In the genomic region with DNA sequence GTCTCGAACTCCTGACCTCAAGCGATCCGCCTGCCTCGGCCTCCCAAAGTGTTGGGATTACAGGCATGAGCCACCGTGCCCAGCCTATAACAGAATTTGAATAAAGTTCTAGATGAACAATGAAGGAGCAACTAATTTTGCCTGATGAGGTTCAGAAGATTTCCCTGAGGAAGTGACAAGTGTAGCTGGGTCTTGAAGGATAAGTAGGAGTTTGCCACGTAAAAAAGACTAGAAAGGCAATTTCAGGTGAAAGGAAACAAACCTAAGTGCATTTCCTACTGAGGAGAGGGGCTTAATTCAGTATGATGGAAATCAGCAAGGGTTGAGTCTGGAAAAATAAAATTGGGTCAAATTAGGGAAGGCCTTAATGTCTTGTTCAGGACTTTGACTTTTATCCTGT, we compare ENCODE assay signal across 43 cellular contexts. TPM values are rescaled to one million over a fixed set of nuclear protein-coding genes. Genes with fewer than 3 reads are reported as not detected.
"Had no signal": no experiment of that assay in that cellular context is flagged by ENCODE, and none has a peak within 500 bp of the region (broad histone marks: within the 10 kb centered on the region; RNA-seq: fewer than 3 reads in every experiment).

No MANE protein-coding gene starts in this region.

- H3K36me3 ChIP-seq: adrenal gland, breast epithelium, cardiac muscle cell, colonic mucosa, esophagus squamous epithelium, gastroesophageal sphincter, heart right ventricle, WERI-Rb-1 had no signal

- H3K27me3 Mint-ChIP-seq: activated CD4-positive, alpha-beta memory T cell treated with anti-CD3 and anti-CD28 coated beads for 36 hours; activated naive CD4-positive, alpha-beta T cell treated with anti-CD3 and anti-CD28 coated beads, Interleukin-2, amount 50 U/mL, for 24 hours; activated naive CD8-positive, alpha-beta T cell treated with anti-CD3 and anti-CD28 coated beads for 36 hours; activated naive CD8-positive, alpha-beta T cell treated with anti-CD3 and anti-CD28 coated beads, Interleukin-2, amount 50 U/mL, for 24 hours had no signal

- H3K27me3 ChIP-seq: adrenal gland, breast epithelium, cardiac muscle cell, gastroesophageal sphincter, hepatocyte had no signal

- H3K4me3 Mint-ChIP-seq: activated CD4-positive, alpha-beta memory T cell treated with anti-CD3 and anti-CD28 coated beads for 36 hours; activated CD4-positive, alpha-beta T cell treated with anti-CD3 and anti-CD28 coated beads for 36 hours; activated CD4-positive, alpha-beta T cell treated with anti-CD3 and anti-CD28 coated beads, Interleukin-2, amount 10 ng/mL, durations not matched to agents 24 days and 14 days; activated CD8-positive, alpha-beta memory T cell treated with anti-CD3 and anti-CD28 coated beads, Interleukin-2, amount 10 ng/mL, durations not matched to agents 7 days and 5 days; activated CD8-positive, alpha-beta T cell treated with anti-CD3 and anti-CD28 coated beads, Interleukin-2, amount 10 ng/mL, durations not matched to agents 7 days and 5 days; activated naive CD4-positive, alpha-beta T cell treated with anti-CD3 and anti-CD28 coated beads for 36 hours; activated naive CD4-positive, alpha-beta T cell treated with anti-CD3 and anti-CD28 coated beads, Interleukin-2, amount 50 U/mL, for 24 hours; activated naive CD8-positive, alpha-beta T cell treated with anti-CD3 and anti-CD28 coated beads for 36 hours; activated naive CD8-positive, alpha-beta T cell treated with anti-CD3 and anti-CD28 coated beads, Interleukin-2, amount 50 U/mL, for 24 hours; activated T-helper 1 cell treated with anti-CD3 and anti-CD28 coated beads, Interleukin-12 subunit alpha, Interleukin-12 subunit beta, Interleukin-2, Interleukin-4 antibody, amounts not matched to agents 30 ng/mL and 10 ng/mL and 1 ng/mL, durations not matched to agents 14 hours and 24 hours and 36 hours; brain; T-helper 2 cell treated with Interferon-gamma antibody and Interleukin-4, amounts not matched to agents 5 μg/mL and 100 μg/mL, for 36 hours had no signal

- H2AFZ ChIP-seq: hepatocyte had no signal

- ATAC-seq: activated CD4-positive, alpha-beta T cell treated with anti-CD3 and anti-CD28 coated beads for 36 hours; activated CD8-positive, alpha-beta memory T cell treated with anti-CD3 and anti-CD28 coated beads, Interleukin-2, amount 10 ng/mL, durations not matched to agents 7 days and 5 days; activated CD8-positive, alpha-beta T cell treated with anti-CD3 and anti-CD28 coated beads, Interleukin-2, amount 10 ng/mL, durations not matched to agents 7 days and 5 days; activated naive CD8-positive, alpha-beta T cell treated with anti-CD3 and anti-CD28 coated beads, Interleukin-2, amount 50 U/mL, for 24 hours; gastroesophageal sphincter; heart right ventricle had no signal

- H3K27ac ChIP-seq: adrenal gland, breast epithelium, cardiac muscle cell, colonic mucosa, epithelial cell of prostate, esophagus squamous epithelium, gastroesophageal sphincter, heart right ventricle, hepatocyte had no signal

- DNase-seq: activated CD4-positive, alpha-beta memory T cell treated with anti-CD3 and anti-CD28 coated beads for 36 hours; activated CD4-positive, alpha-beta T cell treated with anti-CD3 and anti-CD28 coated beads for 36 hours; activated CD4-positive, alpha-beta T cell treated with anti-CD3 and anti-CD28 coated beads, Interleukin-2, amount 10 ng/mL, durations not matched to agents 24 days and 14 days; activated CD4-positive, CD25-positive, alpha-beta regulatory T cell; activated CD4-positive, CD25-positive, alpha-beta regulatory T cell treated with anti-CD3 and anti-CD28 coated beads, Interleukin-2, amount 50 U/mL, for 72 hours; activated CD8-positive, alpha-beta memory T cell treated with anti-CD3 and anti-CD28 coated beads, Interleukin-2, amount 10 ng/mL, durations not matched to agents 7 days and 5 days; activated CD8-positive, alpha-beta memory T cell treated with anti-CD3 and anti-CD28 coated beads, Interleukin-2, amount 50 U/mL, for 4 hours; activated CD8-positive, alpha-beta T cell treated with anti-CD3 and anti-CD28 coated beads, Interleukin-2, amount 10 ng/mL, durations not matched to agents 7 days and 5 days; activated effector memory CD4-positive, alpha-beta T cell treated with anti-CD3 and anti-CD28 coated beads, Interleukin-2, amount 50 U/mL, for 16 hours; activated naive CD4-positive, alpha-beta T cell treated with anti-CD3 and anti-CD28 coated beads for 36 hours; activated naive CD8-positive, alpha-beta T cell treated with anti-CD3 and anti-CD28 coated beads for 36 hours; activated naive CD8-positive, alpha-beta T cell treated with anti-CD3 and anti-CD28 coated beads, Interleukin-2, amount 50 U/mL, for 24 hours; activated T-cell treated with anti-CD3 and anti-CD28 coated beads, Interleukin-2, amount 50 U/mL, for 1 hour; activated T-cell treated with anti-CD3 and anti-CD28 coated beads, Interleukin-2, amount 50 U/mL, for 48 hours; adrenal gland; amygdala; aorta; central memory CD4-positive, alpha-beta T cell; cerebellar nuclear complex; colonic mucosa; effector CD8-positive, alpha-beta T cell; esophagus squamous epithelium; foreskin melanocyte; heart right ventricle; T1000; WERI-Rb-1 had no signal

- H3K4me3 ChIP-seq: adrenal gland, breast epithelium, cardiac muscle cell, colonic mucosa, esophagus squamous epithelium, gastroesophageal sphincter, heart right ventricle, hepatocyte had no signal

- H3K36me3 Mint-ChIP-seq: activated CD4-positive, alpha-beta memory T cell treated with anti-CD3 and anti-CD28 coated beads for 36 hours; activated CD8-positive, alpha-beta memory T cell treated with anti-CD3 and anti-CD28 coated beads, Interleukin-2, amount 10 ng/mL, durations not matched to agents 7 days and 5 days; activated naive CD4-positive, alpha-beta T cell treated with anti-CD3 and anti-CD28 coated beads, Interleukin-2, amount 50 U/mL, for 24 hours; activated naive CD8-positive, alpha-beta T cell treated with anti-CD3 and anti-CD28 coated beads for 36 hours; brain had no signal

- H3K79me2 ChIP-seq: hepatocyte had no signal

- H3K9me3 Mint-ChIP-seq: activated CD4-positive, alpha-beta memory T cell treated with anti-CD3 and anti-CD28 coated beads for 36 hours; activated CD4-positive, alpha-beta T cell treated with anti-CD3 and anti-CD28 coated beads, Interleukin-2, amount 10 ng/mL, durations not matched to agents 24 days and 14 days; activated naive CD4-positive, alpha-beta T cell treated with anti-CD3 and anti-CD28 coated beads for 36 hours; activated naive CD4-positive, alpha-beta T cell treated with anti-CD3 and anti-CD28 coated beads, Interleukin-2, amount 50 U/mL, for 24 hours; activated naive CD8-positive, alpha-beta T cell treated with anti-CD3 and anti-CD28 coated beads for 36 hours; activated naive CD8-positive, alpha-beta T cell treated with anti-CD3 and anti-CD28 coated beads, Interleukin-2, amount 50 U/mL, for 24 hours; activated T-helper 1 cell treated with anti-CD3 and anti-CD28 coated beads, Interleukin-12 subunit alpha, Interleukin-12 subunit beta, Interleukin-2, Interleukin-4 antibody, amounts not matched to agents 30 ng/mL and 10 ng/mL and 1 ng/mL, durations not matched to agents 14 hours and 24 hours and 36 hours; activated T-helper 2 cell treated with anti-CD3 and anti-CD28 coated beads, Interferon-gamma antibody, Interleukin-2, Interleukin-4, amounts not matched to agents 10 μg/mL and 5 μg/mL and 100 μg/mL, durations not matched to agents 14 hours and 24 hours and 36 hours; T-helper 2 cell treated with Interferon-gamma antibody and Interleukin-4, amounts not matched to agents 5 μg/mL and 100 μg/mL, for 36 hours had no signal

- H3K27ac Mint-ChIP-seq: activated CD4-positive, alpha-beta memory T cell treated with anti-CD3 and anti-CD28 coated beads for 36 hours; activated CD4-positive, alpha-beta T cell treated with anti-CD3 and anti-CD28 coated beads for 36 hours; activated CD4-positive, alpha-beta T cell treated with anti-CD3 and anti-CD28 coated beads, Interleukin-2, amount 10 ng/mL, durations not matched to agents 24 days and 14 days; activated CD8-positive, alpha-beta memory T cell treated with anti-CD3 and anti-CD28 coated beads, Interleukin-2, amount 10 ng/mL, durations not matched to agents 7 days and 5 days; activated CD8-positive, alpha-beta T cell treated with anti-CD3 and anti-CD28 coated beads, Interleukin-2, amount 10 ng/mL, durations not matched to agents 7 days and 5 days; activated naive CD4-positive, alpha-beta T cell treated with anti-CD3 and anti-CD28 coated beads for 36 hours; activated naive CD4-positive, alpha-beta T cell treated with anti-CD3 and anti-CD28 coated beads, Interleukin-2, amount 50 U/mL, for 24 hours; activated naive CD8-positive, alpha-beta T cell treated with anti-CD3 and anti-CD28 coated beads for 36 hours; activated naive CD8-positive, alpha-beta T cell treated with anti-CD3 and anti-CD28 coated beads, Interleukin-2, amount 50 U/mL, for 24 hours; activated T-helper 1 cell treated with anti-CD3 and anti-CD28 coated beads, Interleukin-12 subunit alpha, Interleukin-12 subunit beta, Interleukin-2, Interleukin-4 antibody, amounts not matched to agents 30 ng/mL and 10 ng/mL and 1 ng/mL, durations not matched to agents 14 hours and 24 hours and 36 hours; activated T-helper 2 cell treated with anti-CD3 and anti-CD28 coated beads, Interferon-gamma antibody, Interleukin-2, Interleukin-4, amounts not matched to agents 10 μg/mL and 5 μg/mL and 100 μg/mL, durations not matched to agents 14 hours and 24 hours and 36 hours; brain; T-helper 2 cell treated with Interferon-gamma antibody and Interleukin-4, amounts not matched to agents 5 μg/mL and 100 μg/mL, for 36 hours had no signal

- H3K4me2 ChIP-seq: hepatocyte had no signal

- H3K4me1 Mint-ChIP-seq: activated CD4-positive, alpha-beta T cell treated with anti-CD3 and anti-CD28 coated beads for 36 hours; activated CD8-positive, alpha-beta memory T cell treated with anti-CD3 and anti-CD28 coated beads, Interleukin-2, amount 10 ng/mL, durations not matched to agents 7 days and 5 days; activated naive CD4-positive, alpha-beta T cell treated with anti-CD3 and anti-CD28 coated beads, Interleukin-2, amount 50 U/mL, for 24 hours; activated naive CD8-positive, alpha-beta T cell treated with anti-CD3 and anti-CD28 coated beads for 36 hours; activated naive CD8-positive, alpha-beta T cell treated with anti-CD3 and anti-CD28 coated beads, Interleukin-2, amount 50 U/mL, for 24 hours had no signal

- H3K4me1 ChIP-seq: adrenal gland, breast epithelium, colonic mucosa, esophagus squamous epithelium, gastroesophageal sphincter, heart right ventricle had no signal

- H3K9me3 ChIP-seq: adrenal gland, breast epithelium, colonic mucosa, esophagus squamous epithelium, gastroesophageal sphincter, heart right ventricle had no signal

RNA-seq across cellular contexts. Expression of a gene that starts 18.6 kb away (rescaled TPM):
- total RNA-seq: activated CD4-positive, alpha-beta memory T cell treated with anti-CD3 and anti-CD28 coated beads for 36 hours; activated CD4-positive, alpha-beta T cell treated with anti-CD3 and anti-CD28 coated beads, Interleukin-2, amount 10 ng/mL, durations not matched to agents 24 days and 14 days; activated CD8-positive, alpha-beta memory T cell treated with anti-CD3 and anti-CD28 coated beads for 36 hours; activated CD8-positive, alpha-beta memory T cell treated with anti-CD3 and anti-CD28 coated beads, Interleukin-2, amount 10 ng/mL, durations not matched to agents 7 days and 5 days; activated CD8-positive, alpha-beta T cell treated with anti-CD3 and anti-CD28 coated beads, Interleukin-2, amount 10 ng/mL, durations not matched to agents 7 days and 5 days; activated naive CD4-positive, alpha-beta T cell treated with anti-CD3 and anti-CD28 coated beads for 36 hours; activated naive CD8-positive, alpha-beta T cell treated with anti-CD3 and anti-CD28 coated beads for 36 hours; activated T-helper 1 cell treated with anti-CD3 and anti-CD28 coated beads, Interleukin-12 subunit alpha, Interleukin-12 subunit beta, Interleukin-2, Interleukin-4 antibody, amounts not matched to agents 30 ng/mL and 10 ng/mL and 1 ng/mL, durations not matched to agents 14 hours and 24 hours and 36 hours; activated T-helper 2 cell treated with anti-CD3 and anti-CD28 coated beads, Interferon-gamma antibody, Interleukin-2, Interleukin-4, amounts not matched to agents 10 μg/mL and 5 μg/mL and 100 μg/mL, durations not matched to agents 14 hours and 24 hours and 36 hours; adrenal gland; aorta; breast epithelium; cardiac muscle cell; colonic mucosa; dermis microvascular lymphatic vessel endothelial cell; endothelial cell of umbilical vein; esophagus squamous epithelium; fibroblast of lung; fibroblast of villous mesenchyme; gastroesophageal sphincter; glomerular endothelial cell; heart right ventricle; hepatocyte had no signal
- polyA plus RNA-seq: adrenal gland, aorta, cardiac muscle cell, endothelial cell of umbilical vein, esophagus, fibroblast of lung, heart right ventricle, hepatocyte had no signal
